23 cellular contexts compared by ENCODE assay signal in genomic region chr5:175683231-175683630, GRCh38. TPM values are rescaled to one million over a fixed set of nuclear protein-coding genes. Genes with fewer than 3 reads are reported as not detected.
A peak's percentile ranks its signal among the peaks of the same experiment; 100 is the strongest.
DNase-seq lines count a peak whose midpoint lies in the region; ATAC-seq and TF ChIP-seq lines count a peak whose summit lies in the region.
"Had no signal": no experiment of that assay in that cellular context is flagged by ENCODE, and none has a peak within 500 bp of the region (broad histone marks: within the 10 kb centered on the region; RNA-seq: fewer than 3 reads in every experiment).

No MANE protein-coding gene starts in this region.

- TF ChIP-seq POLR2A in IMR-90 (IDR thresholded peaks at IDR 0.05; ENCODE audit: low read depth, low read length), result no peak

- ATAC-seq in Right ventricle myocardium inferior (no peak), IMR-90 (ENCODE audit: low read depth) (no peak), GM21526 (IDR thresholded peaks at IDR 0.05; ENCODE audit: low FRiP score, unreplicated experiment) (no peak)
- ATAC-seq: A549, HepG2, K562 had no signal

- peak overlapping the region; percentile 57 for H2AK9ac ChIP-seq in IMR-90 (replicated peaks; ENCODE audit: low read depth, low read length, poor library complexity)

- H3K9me3 ChIP-seq in left ventricle myocardium inferior (replicated peaks) (peaks cover 5% of the 10 kb centered on the region), IMR-90 (ENCODE audit: control insufficient read depth, insufficient read depth, low read length) (peaks cover 10% of the 10 kb centered on the region)
- H3K9me3 ChIP-seq: A549, SJSA1 had no signal

- H3K27me3 ChIP-seq in left ventricle myocardium inferior (ENCODE audit: low read depth), result no peaks in the 10 kb centered on the region
- H3K27me3 ChIP-seq in IMR-90 (ENCODE audit: control insufficient read depth, insufficient read depth, low read length), result no peaks in the 10 kb centered on the region
- peaks cover 0 to 20% (median 0%) of the 10 kb centered on the region in 45 donors for H3K27me3 ChIP-seq in dorsolateral prefrontal cortex

- POLR2A ChIA-PET in IMR-90 (lab: Charles Lee; ENCODE audit: unreplicated experiment), result no interaction called here

- no peak overlapping the region for H3K4ac ChIP-seq in IMR-90 (ENCODE audit: low read depth, low read length)

- H3K9me1 ChIP-seq in IMR-90 (ENCODE audit: insufficient read depth, low read length), result no peaks in the 10 kb centered on the region

- H4K5ac ChIP-seq in IMR-90 (ENCODE audit: low read depth, low read length), result no peak overlapping the region

- no peak overlapping the region for H3K4me2 ChIP-seq in IMR-90 (ENCODE audit: low read depth, low read length)
- H3K4me2 ChIP-seq: A549 had no signal

- no peak overlapping the region for H2AK5ac ChIP-seq in IMR-90 (ENCODE audit: low read depth, low read length)

- H4K91ac ChIP-seq in IMR-90 (ENCODE audit: insufficient read depth, low read depth, low read length), result no peak overlapping the region

- no peak overlapping the region for H2AFZ ChIP-seq in IMR-90 (replicated peaks; ENCODE audit: low read length, poor library complexity)

- WGBS in IMR-90 (ENCODE audit: extremely low coverage in 2 of 2, insufficient read length in 1 of 2), 2 experiments, result 63% methylated on average over 13 of the region's 15 CpGs; no CpG with 5 or more reads in 1 of the 2 experiments

- no peak for TF ChIP-seq RAD21 in IMR-90 (IDR thresholded peaks at IDR 0.05; ENCODE audit: low read length)

- H3K36me3 ChIP-seq in left ventricle myocardium inferior (peaks cover 14% of the 10 kb centered on the region), IMR-90 (ENCODE audit: control insufficient read depth, insufficient read depth, low read length) (no peaks in the 10 kb centered on the region)
- H3K36me3 ChIP-seq: SJSA1 had no signal

- dilution Hi-C loops in IMR-90 (cut with HindIII; ENCODE audit: low sequenced_read_pairs, unreplicated experiment), result no loop called here

- BruUV-seq in IMR-90 (replicated peaks; lab: Mats Ljungman, UMichigan), result no TSS peak

- H3K23ac ChIP-seq in IMR-90 (ENCODE audit: low read depth, low read length), result no peak overlapping the region

- H3K4me3 ChIP-seq in left ventricle myocardium inferior (no peak overlapping the region), IMR-90 (ENCODE audit: insufficient read depth, low read depth, low read length) (no peak overlapping the region), dorsolateral prefrontal cortex (no peak overlapping the region)
- H3K4me3 ChIP-seq: A549, K562, SJSA1 had no signal

- no peak overlapping the region for H3K56ac ChIP-seq in IMR-90 (ENCODE audit: extremely low read depth, insufficient read depth, low read length)

- peaks cover 91% of the 10 kb centered on the region for H3K4me1 ChIP-seq in left ventricle myocardium inferior
- H3K4me1 ChIP-seq in IMR-90 (ENCODE audit: control insufficient read depth, insufficient read depth, low read length), result no peaks in the 10 kb centered on the region
- H3K4me1 ChIP-seq: A549, SJSA1 had no signal

- DNase-seq in left ventricle myocardium inferior (no peak), Right ventricle myocardium inferior (ENCODE audit: missing footprints) (no peak), IMR-90 (no peak), dorsolateral prefrontal cortex (peak in 3 of 10 donors; percentile 15 to 28 (median 22)), NCI-H128 (lab: John Stamatoyannopoulos, UW; ENCODE audit: unreplicated experiment) (no peak)
- DNase-seq: Calu3, DMS79 treated with DMSO at 0.1 percent for 48 hours, GF-D8, MV-4-11, NCI-H1105, NCI-H146, NCI-H1930, NCI-H446, NCI-H524 treated with DMSO at 0.1 percent for 48 hours, NCI-H774 had no signal

- peak overlapping the region; percentile 92 for H3K27ac ChIP-seq in left ventricle myocardium inferior (replicated peaks)
- no peak overlapping the region for H3K27ac ChIP-seq in IMR-90 (ENCODE audit: insufficient read depth, low read length)
- H3K27ac ChIP-seq in dorsolateral prefrontal cortex, result peak overlapping the region in 30 of 59 donors; percentile 29 to 88 (median 70)
- H3K27ac ChIP-seq in temporal lobe (ENCODE audit: low read depth, low read length), result peak overlapping the region; percentile 50
- H3K27ac ChIP-seq: A549, SJSA1 had no signal

- H2BK5ac ChIP-seq in IMR-90 (ENCODE audit: low read depth, low read length, poor library complexity, severe bottlenecking), result no peak overlapping the region

- no peaks in the 10 kb centered on the region for H3K79me1 ChIP-seq in IMR-90 (ENCODE audit: low read depth in 1 of 2, low read length in 2 of 2)

- no peak overlapping the region for H2BK20ac ChIP-seq in IMR-90 (ENCODE audit: low read depth, low read length)

- TF ChIP-seq CTCF in left ventricle myocardium inferior (IDR thresholded peaks at IDR 0.05; ENCODE audit: borderline replicate concordance) (no peak), IMR-90 (conservative IDR thresholded peaks at IDR 0.05; ENCODE audit: low read depth, low read length) (no peak), dorsolateral prefrontal cortex (IDR thresholded peaks at IDR 0.05 in 54 of 56, conservative IDR thresholded peaks at IDR 0.05 in 2 of 56; ENCODE audit: low read depth in 1 of 56, partially characterized antibody in 56 of 56) (no peak)

- H2BK120ac ChIP-seq in IMR-90 (ENCODE audit: low read depth, low read length), result no peak overlapping the region

- H3K18ac ChIP-seq in IMR-90 (ENCODE audit: low read depth, low read length), result no peak overlapping the region

- intact Hi-C loops in left ventricle myocardium inferior (cut with micrococcal nuclease), result no loop called here
- intact Hi-C loops in Right ventricle myocardium inferior (cut with DNase I), result no loop called here
- intact Hi-C loops in IMR-90 (cut with micrococcal nuclease), result no loop called here
- intact Hi-C loops in dorsolateral prefrontal cortex (cut with DNase I), result no loop called here

- in situ Hi-C loops in IMR-90 (cut with MboI; ENCODE audit: low sequenced_read_pairs), result no loop called here

- no peak overlapping the region for H2BK15ac ChIP-seq in IMR-90 (ENCODE audit: low read depth, low read length)

- H4K20me1 ChIP-seq in IMR-90 (ENCODE audit: insufficient read depth, low read length), result no peaks in the 10 kb centered on the region

- H3K14ac ChIP-seq in IMR-90 (replicated peaks; ENCODE audit: low read depth, low read length), result no peak overlapping the region

- H4K8ac ChIP-seq in IMR-90 (ENCODE audit: low read depth in 2 of 2, low read length in 2 of 2), result no peak overlapping the region

- CTCF ChIA-PET in IMR-90 (lab: Yijun Ruan, JAX), result no interaction called here

- no peak overlapping the region for H3K9ac ChIP-seq in IMR-90 (ENCODE audit: low read depth, low read length)

TF ChIP-seq in IMR-90, 13 proteins besides CTCF, POLR2A, EP300 and RAD21:
- TF ChIP-seq, protein P1, sequence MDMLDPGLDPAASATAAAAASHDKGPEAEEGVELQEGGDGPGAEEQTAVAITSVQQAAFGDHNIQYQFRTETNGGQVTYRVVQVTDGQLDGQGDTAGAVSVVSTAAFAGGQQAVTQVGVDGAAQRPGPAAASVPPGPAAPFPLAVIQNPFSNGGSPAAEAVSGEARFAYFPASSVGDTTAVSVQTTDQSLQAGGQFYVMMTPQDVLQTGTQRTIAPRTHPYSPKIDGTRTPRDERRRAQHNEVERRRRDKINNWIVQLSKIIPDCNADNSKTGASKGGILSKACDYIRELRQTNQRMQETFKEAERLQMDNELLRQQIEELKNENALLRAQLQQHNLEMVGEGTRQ (IDR thresholded peaks at IDR 0.05; ENCODE audit: low read depth, low read length), result no peak
- no peak for TF ChIP-seq RCOR1 (IDR thresholded peaks at IDR 0.05; ENCODE audit: insufficient replicate concordance, low read length)
- TF ChIP-seq, protein P2, sequence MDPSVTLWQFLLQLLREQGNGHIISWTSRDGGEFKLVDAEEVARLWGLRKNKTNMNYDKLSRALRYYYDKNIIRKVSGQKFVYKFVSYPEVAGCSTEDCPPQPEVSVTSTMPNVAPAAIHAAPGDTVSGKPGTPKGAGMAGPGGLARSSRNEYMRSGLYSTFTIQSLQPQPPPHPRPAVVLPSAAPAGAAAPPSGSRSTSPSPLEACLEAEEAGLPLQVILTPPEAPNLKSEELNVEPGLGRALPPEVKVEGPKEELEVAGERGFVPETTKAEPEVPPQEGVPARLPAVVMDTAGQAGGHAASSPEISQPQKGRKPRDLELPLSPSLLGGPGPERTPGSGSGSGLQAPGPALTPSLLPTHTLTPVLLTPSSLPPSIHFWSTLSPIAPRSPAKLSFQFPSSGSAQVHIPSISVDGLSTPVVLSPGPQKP (IDR thresholded peaks at IDR 0.05; ENCODE audit: borderline replicate concordance, low read depth, low read length), result no peak
- no peak for TF ChIP-seq CHD1 (IDR thresholded peaks at IDR 0.05; ENCODE audit: low read depth, low read length)
- TF ChIP-seq MXI1 (IDR thresholded peaks at IDR 0.05; ENCODE audit: borderline replicate concordance, low read depth, low read length), result no peak
- no peak for TF ChIP-seq CEBPB (IDR thresholded peaks at IDR 0.05; ENCODE audit: low read depth, low read length)
- TF ChIP-seq FOS (IDR thresholded peaks at IDR 0.05; ENCODE audit: low read depth, low read length), result no peak
- no peak for TF ChIP-seq MAZ (IDR thresholded peaks at IDR 0.05; ENCODE audit: borderline replicate concordance, low read depth, low read length)
- TF ChIP-seq NFE2L2 (IDR thresholded peaks at IDR 0.05; ENCODE audit: low read depth, low read length), result no peak
- no peak for TF ChIP-seq SMC3 (IDR thresholded peaks at IDR 0.05; ENCODE audit: low read depth, low read length)
- TF ChIP-seq BHLHE40 (IDR thresholded peaks at IDR 0.05; ENCODE audit: low read depth, low read length), result no peak
- TF ChIP-seq MAFK (IDR thresholded peaks at IDR 0.05; ENCODE audit: low read depth, low read length), result no peak
- TF ChIP-seq RFX5 (IDR thresholded peaks at IDR 0.05; ENCODE audit: low read depth, low read length), result no peak

RNA-seq across cellular contexts. Expression of gene HRH2, which starts 25.4 kb away (rescaled TPM):
- total RNA-seq in left ventricle myocardium inferior (47.7 TPM), Right ventricle myocardium inferior (46.6 TPM), IMR-90 (2012; rRNA removed) (not detected in 2 replicates), dorsolateral prefrontal cortex (10 to 100 TPM in 119 of 120 experiments, 1 to 10 TPM in 1; 8.7 to 45.7 (median 25.9) TPM), temporal lobe (3.0 TPM)
- not detected in 2 replicates for polyA plus RNA-seq in IMR-90 (2012; rRNA removed)
- polyA plus RNA-seq in IMR-90 (2012; cell fraction: cytosol; rRNA removed), result not detected in 2 replicates
- not detected in 2 replicates for polyA plus RNA-seq in IMR-90 (2012; cell fraction: nucleus; rRNA removed; ENCODE audit: low replicate concordance)
- total RNA-seq: Calu3, HepG2, K562, LHCN-M2, MCF 10A, SJSA1 had no signal
- polyA plus RNA-seq: HepG2 had no signal
